In the genomic region with DNA sequence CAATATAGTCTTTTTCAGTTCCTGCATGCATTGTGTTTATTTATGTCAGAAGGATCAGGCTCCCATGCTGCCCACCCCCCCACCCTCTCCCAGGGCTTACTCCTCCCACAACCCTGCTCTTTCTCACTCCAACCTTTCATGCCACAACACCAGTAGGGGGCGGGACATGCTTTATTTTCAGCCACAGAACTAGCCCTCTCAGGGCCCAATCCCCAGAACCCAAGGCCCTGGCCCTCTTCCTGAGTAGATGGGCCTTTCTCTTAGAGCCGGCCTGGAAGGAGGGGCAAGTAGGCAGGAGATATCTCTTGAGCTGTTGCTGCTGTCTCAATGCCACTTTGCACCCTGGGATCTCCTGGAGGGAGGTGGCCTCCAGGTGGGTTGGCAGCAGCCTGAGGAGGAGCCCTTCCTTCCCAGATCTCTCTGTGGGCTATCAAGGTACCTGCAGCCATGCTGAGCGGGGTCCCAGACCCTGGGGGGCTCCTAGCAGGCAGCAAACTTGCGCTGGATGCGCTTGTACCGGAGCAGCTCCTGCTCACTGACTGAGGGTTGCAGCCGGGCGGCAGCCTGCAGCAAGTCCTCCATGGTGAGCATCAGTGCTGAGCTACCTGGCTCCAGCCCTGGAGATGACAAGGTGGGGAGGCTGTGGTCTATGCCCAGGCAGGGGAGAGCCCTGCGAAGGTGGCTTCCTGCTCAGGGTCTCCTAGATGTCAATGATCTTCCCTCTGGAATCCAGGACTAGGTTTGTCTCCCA, we compare ENCODE assay signal across 8 cellular contexts. TPM values are rescaled to one million over a fixed set of nuclear protein-coding genes. Genes with fewer than 3 reads are reported as not detected.
DNase-seq lines count a peak whose midpoint lies in the region; ATAC-seq, FAIRE-seq and TF ChIP-seq lines count a peak whose summit lies in the region.

No MANE protein-coding gene starts in this region.

- TF ChIP-seq CTCF in RWPE2 (IDR thresholded peaks at IDR 0.05; ENCODE audit: poor library complexity, severe bottlenecking) (peak; percentile 32), endothelial cell of umbilical vein (IDR thresholded peaks at IDR 0.05; ENCODE audit: extremely low read depth in 1 of 2, insufficient read depth in 1 of 2, low read depth in 1 of 2, low read length in 2 of 2) (peak; percentile 8 to 31), transverse colon (IDR thresholded peaks at IDR 0.05) (peak in 2 of 5 experiments; percentile 11), vagina (IDR thresholded peaks at IDR 0.05) (no peak)

- no peaks in the 10 kb centered on the region for H3K79me2 ChIP-seq in endothelial cell of umbilical vein (ENCODE audit: control insufficient read depth, insufficient read depth, low read length)

- H3K9me3 ChIP-seq in RWPE2 (ENCODE audit: severe bottlenecking) (no peaks in the 10 kb centered on the region), endothelial cell of umbilical vein (replicated peaks; ENCODE audit: control insufficient read depth, insufficient read depth, low read length) (no peaks in the 10 kb centered on the region), transverse colon (no peaks in the 10 kb centered on the region), vagina (no peaks in the 10 kb centered on the region)

- POLR2A ChIA-PET in endothelial cell of umbilical vein (lab: Charles Lee): interaction anchor here (2.1 kb wide), 1 partner anchor 35 kb away, joined by 4 read pairs; the partner anchor contains the start of gene CNPY3

- 91% methylated on average over 9 of the region's 9 CpGs; no CpG with 5 or more reads in 1 of the 2 donors for WGBS in transverse colon (ENCODE audit: low coverage in 1 of 2), 2 donors

- H3K36me3 ChIP-seq in H7 (replicated peaks; ENCODE audit: control insufficient read depth, insufficient read depth, low read length): peaks cover 5% of the 10 kb centered on the region
- no peaks in the 10 kb centered on the region for H3K36me3 ChIP-seq in RWPE2 (ENCODE audit: low read depth)
- peaks cover 0 to 21% of the 10 kb centered on the region in 2 experiments for H3K36me3 ChIP-seq in endothelial cell of umbilical vein (ENCODE audit: control insufficient read depth in 2 of 2, extremely low read depth in 1 of 2, insufficient read depth in 2 of 2, low read length in 2 of 2)
- H3K36me3 ChIP-seq in transverse colon: peaks cover 0 to 15% (median 7%) of the 10 kb centered on the region in 4 donors
- H3K36me3 ChIP-seq in vagina: peaks cover 0 to 30% of the 10 kb centered on the region in 2 donors

- BruUV-seq in endothelial cell of umbilical vein (replicated peaks; lab: Mats Ljungman, UMichigan): no TSS peak

- peak; percentile 72 for FAIRE-seq in endothelial cell of umbilical vein (lab: Jason Lieb, UNC)

- dilution Hi-C loops in endothelial cell of umbilical vein (cut with MboI; ENCODE audit: extremely low pct_ligation_motif_present, low sequenced_read_pairs): no loop called here

- intact Hi-C loops in endothelial cell of umbilical vein (cut with micrococcal nuclease) (loop anchor here (1.0 to 5.0 kb wide), 2 partner anchors 48 to 179 kb away; partner anchors contain the start of genes KLHDC3 and MEA1), transverse colon (cut with DNase I; ENCODE audit: low total_unique reads) (no loop called here), vagina (cut with DNase I) (no loop called here)

- no peaks in the 10 kb centered on the region for H3K4me1 ChIP-seq in RWPE2 (ENCODE audit: insufficient read depth, poor library complexity, severe bottlenecking)
- peaks cover 10% of the 10 kb centered on the region for H3K4me1 ChIP-seq in endothelial cell of umbilical vein (ENCODE audit: control insufficient read depth, extremely low read depth, insufficient read depth, low read length)
- H3K4me1 ChIP-seq in transverse colon: peaks cover 8 to 17% (median 13%) of the 10 kb centered on the region in 4 donors
- H3K4me1 ChIP-seq in vagina: peaks cover 14% of the 10 kb centered on the region

- no peak overlapping the region for H3K4me2 ChIP-seq in endothelial cell of umbilical vein (ENCODE audit: insufficient read depth, low read length)

- DNase-seq in CD1c-positive myeloid dendritic cell (ENCODE audit: extremely low spot score) (peak; percentile 43), H7 (peak; percentile 92), RWPE2 (ENCODE audit: low spot score) (no peak), endothelial cell of umbilical vein (ENCODE audit: low read depth, low spot score) (peak; percentile 50), transverse colon (peak; percentile 27), vagina (ENCODE audit: extremely low spot score in 2 of 2) (no peak), DMS79 (lab: John Stamatoyannopoulos, UW) (no peak)

- no peak for TF ChIP-seq EP300 in transverse colon (IDR thresholded peaks at IDR 0.05; ENCODE audit: low read depth)

- CTCF ChIA-PET in endothelial cell of umbilical vein (lab: Charles Lee): interaction anchor here (0.8 to 3.0 kb wide), 6 partner anchors 10 to 180 kb away, joined by 3 to 12 read pairs (median 6); partner anchors contain the start of genes KLHDC3, MEA1, PEX6 and PPP2R5D

- no peaks in the 10 kb centered on the region for H3K9me1 ChIP-seq in endothelial cell of umbilical vein (replicated peaks; ENCODE audit: control insufficient read depth, extremely low read depth, insufficient read depth, low read length)

- H3K27ac ChIP-seq in RWPE2 (ENCODE audit: poor library complexity, severe bottlenecking): no peak overlapping the region
- no peak overlapping the region for H3K27ac ChIP-seq in endothelial cell of umbilical vein (ENCODE audit: insufficient read depth, low read depth, low read length)
- H3K27ac ChIP-seq in transverse colon: no peak overlapping the region
- no peak overlapping the region for H3K27ac ChIP-seq in vagina

- H3K4me3 ChIP-seq in H7 (ENCODE audit: insufficient read depth, low read depth, low read length) (no peak overlapping the region), RWPE2 (ENCODE audit: severe bottlenecking) (no peak overlapping the region), endothelial cell of umbilical vein (replicated peaks in 1 of 3; ENCODE audit: insufficient read depth in 1 of 3, low read depth in 1 of 3, low read length in 3 of 3) (no peak overlapping the region), transverse colon (no peak overlapping the region), vagina (no peak overlapping the region)

- no peak for TF ChIP-seq POLR2A in endothelial cell of umbilical vein (IDR thresholded peaks at IDR 0.05; ENCODE audit: low read depth, low read length)
- TF ChIP-seq POLR2A in transverse colon (IDR thresholded peaks at IDR 0.05): no peak
- no peak for TF ChIP-seq POLR2A in vagina (IDR thresholded peaks at IDR 0.05)

- H2AFZ ChIP-seq in endothelial cell of umbilical vein (ENCODE audit: low read depth, low read length): no peak overlapping the region

- H3K9ac ChIP-seq in endothelial cell of umbilical vein (replicated peaks; ENCODE audit: extremely low read depth, insufficient read depth, low read length): no peak overlapping the region

- ATAC-seq in RWPE2 (ENCODE audit: low read depth) (0 out of 3 replicates have a peak, but pooled peaks have one; percentile 18), HG03175 (IDR thresholded peaks at IDR 0.05; ENCODE audit: unreplicated experiment) (no peak)

- H3K27me3 ChIP-seq in H7 (ENCODE audit: control insufficient read depth, insufficient read depth, low read length) (peaks cover 18% of the 10 kb centered on the region), RWPE2 (ENCODE audit: insufficient read depth, poor library complexity, severe bottlenecking) (no peaks in the 10 kb centered on the region), endothelial cell of umbilical vein (ENCODE audit: control insufficient read depth in 2 of 2, insufficient read depth in 2 of 2, low read length in 2 of 2) (no peaks in the 10 kb centered on the region), transverse colon (no peaks in the 10 kb centered on the region), vagina (no peaks in the 10 kb centered on the region)

- H4K20me1 ChIP-seq in endothelial cell of umbilical vein (replicated peaks; ENCODE audit: control insufficient read depth, extremely low read depth, insufficient read depth, low read length): no peaks in the 10 kb centered on the region

- in situ Hi-C loops in transverse colon (cut with MboI; ENCODE audit: low pct_ligation_motif_present in 1 of 4, low pct_unique_long_range_greater_than_20kb in 1 of 4, low sequenced_read_pairs in 3 of 4): no loop called here

RNA-seq across cellular contexts. Expression of gene GNMT, which starts 3.5 kb away (rescaled TPM):
- total RNA-seq in H7 (2014; rRNA removed; shearing (Covaris generic)): 0.10 and 0.33 TPM in 2 replicates
- 0.42 and 1.2 TPM in 2 replicates for total RNA-seq in endothelial cell of umbilical vein
- 0.41 and 0.70 TPM in 2 replicates for polyA plus RNA-seq in endothelial cell of umbilical vein
- 0.20 and 0.22 TPM in 2 replicates for polyA plus RNA-seq in endothelial cell of umbilical vein (2011; cell fraction: cytosol; rRNA removed)
- polyA plus RNA-seq in endothelial cell of umbilical vein (2011; cell fraction: nucleus; rRNA removed): 2.1 and 2.3 TPM in 2 replicates
- 0.21 and 0.33 TPM in 2 replicates for polyA plus RNA-seq in endothelial cell of umbilical vein (2012)
- polyA minus RNA-seq in endothelial cell of umbilical vein: 0.53 and 1.4 TPM in 2 replicates
- polyA minus RNA-seq in endothelial cell of umbilical vein (2011; cell fraction: cytosol; rRNA and poly(A)+ RNA removed): not detected
- 0.58 and 0.82 TPM in 2 replicates for polyA minus RNA-seq in endothelial cell of umbilical vein (2011; cell fraction: nucleus; rRNA and poly(A)+ RNA removed)
- under 1 TPM in 1 of 4 donors, not detected in 3; 0.68 TPM for total RNA-seq in transverse colon
- total RNA-seq in vagina: 1.5 TPM

RNA-seq across cellular contexts. Expression of gene PEX6, which starts 15.0 kb away (rescaled TPM):
- total RNA-seq in H7 (2014; rRNA removed; shearing (Covaris generic)): 47.5 and 52.5 TPM in 2 replicates
- total RNA-seq in endothelial cell of umbilical vein: 9.9 and 18.1 TPM in 2 replicates
- polyA plus RNA-seq in endothelial cell of umbilical vein: 10.8 and 11.2 TPM in 2 replicates
- polyA plus RNA-seq in endothelial cell of umbilical vein (2011; cell fraction: cytosol; rRNA removed): 7.2 and 8.8 TPM in 2 replicates
- 21.0 and 24.1 TPM in 2 replicates for polyA plus RNA-seq in endothelial cell of umbilical vein (2011; cell fraction: nucleus; rRNA removed)
- 4.5 and 8.7 TPM in 2 replicates for polyA plus RNA-seq in endothelial cell of umbilical vein (2012)
- polyA minus RNA-seq in endothelial cell of umbilical vein: 10.0 and 11.1 TPM in 2 replicates
- 11.2 TPM for polyA minus RNA-seq in endothelial cell of umbilical vein (2011; cell fraction: cytosol; rRNA and poly(A)+ RNA removed)
- 4.3 and 6.2 TPM in 2 replicates for polyA minus RNA-seq in endothelial cell of umbilical vein (2011; cell fraction: nucleus; rRNA and poly(A)+ RNA removed)
- 10 to 100 TPM; 17.2 to 50.0 (median 33.2) TPM for total RNA-seq in transverse colon
- total RNA-seq in vagina: 19.6 TPM

RNA-seq across cellular contexts. Expression of gene PPP2R5D, which starts 20.3 kb away (rescaled TPM):
- 58.9 and 62.8 TPM in 2 replicates for total RNA-seq in H7 (2014; rRNA removed; shearing (Covaris generic))
- total RNA-seq in endothelial cell of umbilical vein (45.5 and 51.0 TPM in 2 replicates), transverse colon (10 to 100 TPM; 38.0 to 87.5 (median 52.9) TPM), vagina (26.3 TPM)
- polyA plus RNA-seq in endothelial cell of umbilical vein: 58.9 and 60.2 TPM in 2 replicates
- polyA plus RNA-seq in endothelial cell of umbilical vein (2011; cell fraction: cytosol; rRNA removed): 66.9 and 92.4 TPM in 2 replicates
- polyA plus RNA-seq in endothelial cell of umbilical vein (2011; cell fraction: nucleus; rRNA removed): 93.1 and 107 TPM in 2 replicates
- 46.2 and 54.0 TPM in 2 replicates for polyA plus RNA-seq in endothelial cell of umbilical vein (2012)
- 72.4 and 92.4 TPM in 2 replicates for polyA minus RNA-seq in endothelial cell of umbilical vein
- 33.4 TPM for polyA minus RNA-seq in endothelial cell of umbilical vein (2011; cell fraction: cytosol; rRNA and poly(A)+ RNA removed)
- 19.7 and 27.7 TPM in 2 replicates for polyA minus RNA-seq in endothelial cell of umbilical vein (2011; cell fraction: nucleus; rRNA and poly(A)+ RNA removed)

RNA-seq across cellular contexts. Expression of gene CNPY3, which starts 34.8 kb away (rescaled TPM):
- 34.5 and 37.8 TPM in 2 replicates for total RNA-seq in H7 (2014; rRNA removed; shearing (Covaris generic))
- total RNA-seq in endothelial cell of umbilical vein: 43.3 and 53.1 TPM in 2 replicates
- polyA plus RNA-seq in endothelial cell of umbilical vein: 40.8 and 46.4 TPM in 2 replicates
- polyA plus RNA-seq in endothelial cell of umbilical vein (2011; cell fraction: cytosol; rRNA removed): 49.1 and 51.6 TPM in 2 replicates
- 31.4 and 34.4 TPM in 2 replicates for polyA plus RNA-seq in endothelial cell of umbilical vein (2011; cell fraction: nucleus; rRNA removed)
- 27.0 and 33.6 TPM in 2 replicates for polyA plus RNA-seq in endothelial cell of umbilical vein (2012)
- 28.2 and 31.4 TPM in 2 replicates for polyA minus RNA-seq in endothelial cell of umbilical vein
- 21.9 TPM for polyA minus RNA-seq in endothelial cell of umbilical vein (2011; cell fraction: cytosol; rRNA and poly(A)+ RNA removed)
- 7.0 and 9.2 TPM in 2 replicates for polyA minus RNA-seq in endothelial cell of umbilical vein (2011; cell fraction: nucleus; rRNA and poly(A)+ RNA removed)
- total RNA-seq in transverse colon: 10 to 100 TPM; 10.3 to 24.4 (median 21.0) TPM
- 30.2 TPM for total RNA-seq in vagina

RNA-seq across cellular contexts. Expression of gene PTCRA, which starts 48.2 kb away (rescaled TPM):
- not detected in 2 replicates for total RNA-seq in H7 (2014; rRNA removed; shearing (Covaris generic))
- total RNA-seq in endothelial cell of umbilical vein (not detected in 2 replicates), transverse colon (not detected), vagina (not detected)
- polyA plus RNA-seq in endothelial cell of umbilical vein: 0.13 TPM in 1 of 2 replicates, not detected in the other
- polyA plus RNA-seq in endothelial cell of umbilical vein (2011; cell fraction: cytosol; rRNA removed): not detected in 2 replicates
- not detected in 2 replicates for polyA plus RNA-seq in endothelial cell of umbilical vein (2011; cell fraction: nucleus; rRNA removed)
- not detected in 2 replicates for polyA plus RNA-seq in endothelial cell of umbilical vein (2012)
- polyA minus RNA-seq in endothelial cell of umbilical vein: 0.29 TPM in 1 of 2 replicates, not detected in the other
- not detected for polyA minus RNA-seq in endothelial cell of umbilical vein (2011; cell fraction: cytosol; rRNA and poly(A)+ RNA removed)
- polyA minus RNA-seq in endothelial cell of umbilical vein (2011; cell fraction: nucleus; rRNA and poly(A)+ RNA removed): not detected in 2 replicates

Comparison
In these comparisons a context has a peak if more than half of its experiments do, and no peak if none do; other contexts are left out.
1. DNase-seq: peak in CD1c-positive myeloid dendritic cell (single experiment), H7 (single experiment), endothelial cell of umbilical vein (single experiment) and transverse colon (single experiment); none in RWPE2 (single experiment), vagina (0 of 2) and DMS79 (single experiment).
2. CTCF ChIP-seq: peak in RWPE2 (single experiment) and endothelial cell of umbilical vein (2 of 2); none in vagina (0 of 3).